ENCODE assay signal across 8 cellular contexts in genomic region chr11:72113170-72113808, GRCh38. TPM values are rescaled to one million over a fixed set of nuclear protein-coding genes. Genes with fewer than 3 reads are reported as not detected.
DNase-seq lines count a peak whose midpoint lies in the region; ATAC-seq, FAIRE-seq and TF ChIP-seq lines count a peak whose summit lies in the region.

No MANE protein-coding gene starts in this region.

- H3K36me3 ChIP-seq in HUES6 (ENCODE audit: control insufficient read depth, insufficient read depth, low read length) = peaks cover 18% of the 10 kb centered on the region
- H3K36me3 ChIP-seq in muscle layer of colon (ENCODE audit: insufficient read depth, low read length) = peaks cover 21% of the 10 kb centered on the region

- H3K36me3 Mint-ChIP-seq in brain = no peaks in the 10 kb centered on the region

- peaks cover 33% of the 10 kb centered on the region for H3K27me3 Mint-ChIP-seq in brain

- H3K4me1 ChIP-seq in HUES6 (ENCODE audit: control insufficient read depth, insufficient read depth, low read length) = peaks cover 12% of the 10 kb centered on the region
- H3K4me1 ChIP-seq in muscle layer of colon (ENCODE audit: insufficient read depth, low read length) = peaks cover 12% of the 10 kb centered on the region

- H3K4me3 Mint-ChIP-seq in brain = peak overlapping the region; percentile 92 to 97 (median 94)

- peaks cover 0 to 6% (median 0%) of the 10 kb centered on the region in 5 experiments for H3K9me3 Mint-ChIP-seq in brain

- FAIRE-seq in GM19239 (lab: Jason Lieb, UNC) = no peak

- H3K4me1 Mint-ChIP-seq in brain = peaks cover 31% of the 10 kb centered on the region

- DNase-seq in AG20443 (ENCODE audit: low spot score) (peak; percentile 63), GM19239 (ENCODE audit: insufficient read length, low spot score) (no peak), midbrain (lab: John Stamatoyannopoulos, UW) (no peak)

- no peak for ATAC-seq in HG03571 (IDR thresholded peaks at IDR 0.05; ENCODE audit: unreplicated experiment)
- ATAC-seq in GM19463 (IDR thresholded peaks at IDR 0.05; ENCODE audit: unreplicated experiment) = no peak

- no peaks in the 10 kb centered on the region for H3K9me3 ChIP-seq in HUES6 (ENCODE audit: control insufficient read depth, insufficient read depth, low read depth, low read length)
- H3K9me3 ChIP-seq in muscle layer of colon (ENCODE audit: low read length) = no peaks in the 10 kb centered on the region

- H3K4me3 ChIP-seq in HUES6 (ENCODE audit: low read depth, low read length) = peak overlapping the region; percentile 75
- H3K4me3 ChIP-seq in muscle layer of colon (ENCODE audit: low read depth in 1 of 2, low read length in 2 of 2) = peak overlapping the region in 1 of 2 donors; percentile 63

- H3K9ac ChIP-seq in HUES6 (ENCODE audit: low read length) (peak overlapping the region; percentile 98), muscle layer of colon (ENCODE audit: low read length) (peak overlapping the region; percentile 88)

- TF ChIP-seq CTCF in brain (conservative IDR thresholded peaks at IDR 0.05) = no peak

- H3K27me3 ChIP-seq in HUES6 (ENCODE audit: control insufficient read depth, insufficient read depth, low read length) = no peaks in the 10 kb centered on the region
- no peaks in the 10 kb centered on the region for H3K27me3 ChIP-seq in muscle layer of colon (ENCODE audit: control insufficient read depth in 1 of 2, insufficient read depth in 2 of 2, low read length in 2 of 2)

- H3K27ac Mint-ChIP-seq in brain = peak overlapping the region; percentile 100

- H3K27ac ChIP-seq in HUES6 (ENCODE audit: low read depth, low read length) = peak overlapping the region; percentile 98
- peak overlapping the region; percentile 91 for H3K27ac ChIP-seq in muscle layer of colon (ENCODE audit: low read depth, low read length)

RNA-seq across cellular contexts. Expression of gene ANAPC15, which starts 0.8 kb away (rescaled TPM):
- 105 TPM for polyA plus RNA-seq in brain (ENCODE audit: insufficient read depth, low read depth, low replicate concordance)

RNA-seq across cellular contexts. Expression of gene TOMT, which starts 7.6 kb away (rescaled TPM):
- polyA plus RNA-seq in brain (ENCODE audit: insufficient read depth, low read depth, low replicate concordance) = not detected

RNA-seq across cellular contexts. Expression of gene LAMTOR1, which starts 10.2 kb away (rescaled TPM):
- 180 TPM for polyA plus RNA-seq in brain (ENCODE audit: insufficient read depth, low read depth, low replicate concordance)

RNA-seq across cellular contexts. Expression of gene FOLR3, which starts 22.2 kb away (rescaled TPM):
- polyA plus RNA-seq in brain (ENCODE audit: insufficient read depth, low read depth, low replicate concordance) = not detected

RNA-seq across cellular contexts. Expression of gene LRRC51, which starts 32.6 kb away (rescaled TPM):
- polyA plus RNA-seq in brain (ENCODE audit: insufficient read depth, low read depth, low replicate concordance) = 40.8 TPM
